Comparison of ENCODE assay signal across 10 cellular contexts in genomic region chr11:35111171-35112055, GRCh38. TPM values are rescaled to one million over a fixed set of nuclear protein-coding genes. Genes with fewer than 3 reads are reported as not detected.
DNase-seq lines count a peak whose midpoint lies in the region; ATAC-seq, FAIRE-seq and TF ChIP-seq lines count a peak whose summit lies in the region.
"Had no signal": no experiment of that assay in that cellular context is flagged by ENCODE, and none has a peak within 500 bp of the region (broad histone marks: within the 10 kb centered on the region; RNA-seq: fewer than 3 reads in every experiment).

No MANE protein-coding gene starts in this region.

- no peaks in the 10 kb centered on the region for H4K20me1 ChIP-seq in IMR-90 (ENCODE audit: insufficient read depth, low read length)
- H4K20me1 ChIP-seq in GM12878 (ENCODE audit: control insufficient read depth, insufficient read depth), result no peaks in the 10 kb centered on the region

- H4K91ac ChIP-seq in IMR-90 (ENCODE audit: insufficient read depth, low read depth, low read length), result peak overlapping the region; percentile 92

- BruUV-seq in IMR-90 (replicated peaks; lab: Mats Ljungman, UMichigan) (no TSS peak), GM12878 (replicated peaks; lab: Mats Ljungman, UMichigan) (no TSS peak)

- intact Hi-C loops in CD14-positive monocyte (cut with micrococcal nuclease), result no loop called here
- intact Hi-C loops in IMR-90 (cut with micrococcal nuclease), result no loop called here
- intact Hi-C loops in GM12878 (cut with micrococcal nuclease; ENCODE audit: unreplicated experiment), result no loop called here

- TF ChIP-seq CTCF in CD14-positive monocyte (IDR thresholded peaks at IDR 0.05), result no peak
- no peak for TF ChIP-seq CTCF in IMR-90 (conservative IDR thresholded peaks at IDR 0.05; ENCODE audit: low read depth, low read length)
- TF ChIP-seq CTCF in GM12878 (IDR thresholded peaks at IDR 0.05 in 2 of 3, conservative IDR thresholded peaks at IDR 0.05 in 1 of 3; ENCODE audit: control insufficient read depth in 2 of 3, extremely low read depth in 1 of 3, insufficient read depth in 1 of 3, low read depth in 3 of 3, low read length in 3 of 3), result no peak
- no peak for TF ChIP-seq CTCF in lung (IDR thresholded peaks at IDR 0.05; ENCODE audit: control extremely low read depth, extremely low read depth)

- peak overlapping the region; percentile 58; the same call in 1 of the 2 replicates for H3K56ac ChIP-seq in IMR-90 (ENCODE audit: extremely low read depth, insufficient read depth, low read length)

- TF ChIP-seq EP300 in GM12878 (IDR thresholded peaks at IDR 0.05; ENCODE audit: borderline replicate concordance in 1 of 2, control insufficient read depth in 1 of 2, low read depth in 2 of 2, low read length in 2 of 2), result no peak

- H3K18ac ChIP-seq in IMR-90 (ENCODE audit: low read depth, low read length), result peak overlapping the region; percentile 58

- DNase-seq in CD14-positive monocyte (ENCODE audit: low spot score) (no peak), IMR-90 (peak; percentile 92), GM12878 (ENCODE audit: low read depth, low spot score) (no peak), lung (ENCODE audit: low spot score) (no peak), 8988T (no peak), GF-D8 (lab: John Stamatoyannopoulos, UW) (no peak)
- DNase-seq: activated naive CD4-positive, alpha-beta T cell treated with anti-CD3 and anti-CD28 coated beads for 36 hours had no signal

- peak overlapping the region; percentile 37 for H2AK9ac ChIP-seq in IMR-90 (replicated peaks; ENCODE audit: low read depth, low read length, poor library complexity)

- H2BK20ac ChIP-seq in IMR-90 (ENCODE audit: low read depth, low read length), result peak overlapping the region; percentile 89

- dilution Hi-C loops in IMR-90 (cut with HindIII; ENCODE audit: low sequenced_read_pairs, unreplicated experiment), result no loop called here

- POLR2A ChIA-PET in IMR-90 (lab: Charles Lee; ENCODE audit: unreplicated experiment) (no interaction called here), GM12878 (lab: Charles Lee) (no interaction called here)

- H3K9me3 Mint-ChIP-seq in CD14-positive monocyte, result peaks cover 4 to 8% (median 6%) of the 10 kb centered on the region in 7 donors

- TF ChIP-seq POLR2A in IMR-90 (IDR thresholded peaks at IDR 0.05; ENCODE audit: low read depth, low read length) (no peak), GM12878 (IDR thresholded peaks at IDR 0.05; ENCODE audit: low read depth, low read length) (no peak)

- H3K4me2 ChIP-seq in IMR-90 (ENCODE audit: low read depth, low read length) (0 out of 2 replicates have a peak overlapping the region, but pooled peaks have one; percentile 3), GM12878 (ENCODE audit: control insufficient read depth, insufficient read depth) (peak overlapping the region; percentile 38; the same call in 1 of the 2 replicates)

- ATAC-seq in IMR-90 (ENCODE audit: low read depth), result peak; percentile 76
- no peak for ATAC-seq in GM12878
- ATAC-seq in lung (ENCODE audit: insufficient read depth, low FRiP score), result peak; percentile 56
- no peak for ATAC-seq in GM18520 (IDR thresholded peaks at IDR 0.05; ENCODE audit: unreplicated experiment)
- ATAC-seq in HG02852 (IDR thresholded peaks at IDR 0.05; ENCODE audit: unreplicated experiment), result no peak

- H2AFZ ChIP-seq in IMR-90 (replicated peaks; ENCODE audit: low read length, poor library complexity), result peak overlapping the region; percentile 78
- no peak overlapping the region; the same call in 1 of the 2 replicates for H2AFZ ChIP-seq in GM12878 (ENCODE audit: control insufficient read depth, low read depth, low read length)

- H4K5ac ChIP-seq in IMR-90 (ENCODE audit: low read depth, low read length), result peak overlapping the region; percentile 42

- H3K4me1 ChIP-seq in IMR-90 (ENCODE audit: control insufficient read depth, insufficient read depth, low read length) (peaks cover 15% of the 10 kb centered on the region), GM12878 (ENCODE audit: control insufficient read depth, insufficient read depth, low read length) (peaks cover 48% of the 10 kb centered on the region), lung (ENCODE audit: control insufficient read depth in 2 of 2, insufficient read depth in 2 of 2, low read length in 2 of 2) (peaks cover 2 to 10% of the 10 kb centered on the region in 2 donors)

- H3K27ac Mint-ChIP-seq in CD14-positive monocyte, result peak overlapping the region; percentile 81 to 94 (median 89)
- H3K27ac Mint-ChIP-seq: activated naive CD4-positive, alpha-beta T cell treated with anti-CD3 and anti-CD28 coated beads for 36 hours had no signal

- no peaks in the 10 kb centered on the region for H3K9me3 ChIP-seq in IMR-90 (ENCODE audit: control insufficient read depth, insufficient read depth, low read length)
- no peaks in the 10 kb centered on the region; the same call in 2 of the 3 replicates for H3K9me3 ChIP-seq in GM12878 (replicated peaks; ENCODE audit: control insufficient read depth, insufficient read depth, low read length)
- no peaks in the 10 kb centered on the region for H3K9me3 ChIP-seq in lung (ENCODE audit: control insufficient read depth in 2 of 2, insufficient read depth in 1 of 2, low read length in 1 of 2)

- peak overlapping the region; percentile 52 to 89; a peak in 3 of 4 replicates for H4K8ac ChIP-seq in IMR-90 (ENCODE audit: low read depth in 2 of 2, low read length in 2 of 2)

- in situ Hi-C loops in IMR-90 (cut with MboI; ENCODE audit: low sequenced_read_pairs) (no loop called here), GM12878 (cut with MboI) (no loop called here)

- SMC1A ChIA-PET in GM12878 (lab: Charles Lee; ENCODE audit: uncharacterized antibody, unreplicated experiment), result interaction anchor here (1.5 kb wide), 1 partner anchor 14 kb away, joined by 5 read pairs; no protein-coding TSS in a partner anchor

- H3K4me3 ChIP-seq in IMR-90 (ENCODE audit: insufficient read depth, low read depth, low read length) (no peak overlapping the region), GM12878 (no peak overlapping the region), lung (no peak overlapping the region)

- peak overlapping the region in 1 of 2 donors; percentile 76 for H3K4me3 Mint-ChIP-seq in CD14-positive monocyte
- H3K4me3 Mint-ChIP-seq: activated naive CD4-positive, alpha-beta T cell treated with anti-CD3 and anti-CD28 coated beads for 36 hours had no signal

- H3K36me3 ChIP-seq in IMR-90 (ENCODE audit: control insufficient read depth, insufficient read depth, low read length) (no peaks in the 10 kb centered on the region), GM12878 (ENCODE audit: control insufficient read depth in 2 of 2, insufficient read depth in 2 of 2, low read length in 1 of 2) (no peaks in the 10 kb centered on the region), lung (ENCODE audit: control insufficient read depth in 2 of 2, insufficient read depth in 2 of 2, low read length in 2 of 2) (no peaks in the 10 kb centered on the region)

- H3K27me3 ChIP-seq in IMR-90 (ENCODE audit: control insufficient read depth, insufficient read depth, low read length), result no peaks in the 10 kb centered on the region
- no peaks in the 10 kb centered on the region for H3K27me3 ChIP-seq in GM12878 (replicated peaks in 1 of 2; ENCODE audit: control insufficient read depth in 2 of 2, insufficient read depth in 2 of 2, low read length in 1 of 2)
- H3K27me3 ChIP-seq in lung (ENCODE audit: control insufficient read depth, insufficient read depth), result no peaks in the 10 kb centered on the region

- RAD21 ChIA-PET in GM12878 (lab: Charles Lee; ENCODE audit: unreplicated experiment), result no interaction called here

- peak overlapping the region; percentile 86 for H2BK120ac ChIP-seq in IMR-90 (ENCODE audit: low read depth, low read length)

- peak overlapping the region; percentile 80 for H2BK5ac ChIP-seq in IMR-90 (ENCODE audit: low read depth, low read length, poor library complexity, severe bottlenecking)

- no CpG with 5 or more reads among the region's 4 CpGs for WGBS in IMR-90 (ENCODE audit: extremely low coverage in 2 of 2, insufficient read length in 1 of 2), 2 experiments
- 97% methylated on average over 4 of the region's 4 CpGs for WGBS in GM12878 (ENCODE audit: insufficient coverage, insufficient replicate concordance, low lambda C conversion rate, missing lambda C conversion rate)
- 66 to 75% methylated on average over 4 of the region's 4 CpGs for WGBS in lung, 2 donors

- H3K27me3 Mint-ChIP-seq in CD14-positive monocyte (ENCODE audit: low read depth in 3 of 3), result no peaks in the 10 kb centered on the region

- H3K79me1 ChIP-seq in IMR-90 (ENCODE audit: low read depth in 1 of 2, low read length in 2 of 2), result peaks cover 0 to 8% of the 10 kb centered on the region in 2 experiments; a peak in 1 of 4 replicates

- H2AK5ac ChIP-seq in IMR-90 (ENCODE audit: low read depth, low read length), result peak overlapping the region; percentile 85

- H2BK15ac ChIP-seq in IMR-90 (ENCODE audit: low read depth, low read length), result peak overlapping the region; percentile 59; the same call in 2 of the 3 replicates

- TF ChIP-seq RAD21 in IMR-90 (IDR thresholded peaks at IDR 0.05; ENCODE audit: low read length) (no peak), GM12878 (IDR thresholded peaks at IDR 0.05; ENCODE audit: insufficient read depth, low read depth, low read length) (no peak)

- H3K9me1 ChIP-seq in IMR-90 (ENCODE audit: insufficient read depth, low read length), result peaks cover 16% of the 10 kb centered on the region

- H3K4me1 Mint-ChIP-seq in CD14-positive monocyte, result peaks cover 54% of the 10 kb centered on the region

- peaks cover 4 to 6% of the 10 kb centered on the region in 2 donors for H3K36me3 Mint-ChIP-seq in CD14-positive monocyte

- no peaks in the 10 kb centered on the region for H3K79me2 ChIP-seq in GM12878 (ENCODE audit: control insufficient read depth, insufficient read depth, low read length)

- H3K23ac ChIP-seq in IMR-90 (ENCODE audit: low read depth, low read length), result peak overlapping the region; percentile 44; the same call in 1 of the 2 replicates

- H3K27ac ChIP-seq in IMR-90 (ENCODE audit: insufficient read depth, low read length) (peak overlapping the region; percentile 29), GM12878 (ENCODE audit: control insufficient read depth, insufficient read depth) (no peak overlapping the region), lung (ENCODE audit: low read depth in 1 of 2, low read length in 1 of 2) (no peak overlapping the region)

- H3K9ac ChIP-seq in IMR-90 (ENCODE audit: low read depth, low read length), result no peak overlapping the region
- no peak overlapping the region for H3K9ac ChIP-seq in GM12878 (ENCODE audit: control insufficient read depth, insufficient read depth, low read length)

- no peak for FAIRE-seq in GM12878 (lab: Jason Lieb, UNC)
- FAIRE-seq: GM18507 had no signal

- peak overlapping the region; percentile 77 for H3K4ac ChIP-seq in IMR-90 (ENCODE audit: low read depth, low read length)

- CTCF ChIA-PET in IMR-90 (lab: Yijun Ruan, JAX) (interaction anchor here (0.5 kb wide), 1 partner anchor 108 kb away, joined by 3 read pairs; no protein-coding TSS in a partner anchor), GM12878 (lab: Yijun Ruan, JAX) (no interaction called here)

- peak overlapping the region; percentile 59 for H3K14ac ChIP-seq in IMR-90 (replicated peaks; ENCODE audit: low read depth, low read length)

RNA-seq across cellular contexts. Expression of gene CD44, which starts 27.6 kb away (rescaled TPM):
- polyA plus RNA-seq in CD14-positive monocyte (100 to 1,000 TPM; 415 to 531 TPM), IMR-90 (2012; rRNA removed) (947 and 1,094 TPM in 2 replicates), GM12878 (2011; rRNA removed) (190 and 193 TPM in 2 replicates), GM12878 (2014; fragmentation: Illumina TruSeq; extraction: Trizol) (264 and 295 TPM in 2 replicates), GM12878 (2014; fragmentation: Nextera tagmentation; extraction: Ambion mirVana) (10 to 100 TPM; 57.1 to 65.3 TPM), GM12878 (2014; rRNA removed) (188 and 201 TPM in 2 replicates), GM12878 (2016; fragmentation: Nextera tagmentation; extraction: Ambion mirVana) (100 to 1,000 TPM in 1 of 2 experiments, 10 to 100 TPM in 1; 95.6 to 108 TPM), lung (100 to 1,000 TPM; 115 to 636 TPM)
- total RNA-seq in IMR-90 (2012; rRNA removed) (341 and 357 TPM in 2 replicates), GM12878 (2014; rRNA removed) (92.1 and 101 TPM in 2 replicates), GM12878 (2014; rRNA removed; fragmentation: Illumina TruSeq; extraction: Trizol) (133 and 148 TPM in 2 replicates), GM12878 (2021) (293 and 295 TPM in 2 replicates), lung (100 to 1,000 TPM; 533 to 556 TPM)
- 502 and 1,091 TPM in 2 replicates for polyA plus RNA-seq in IMR-90 (2012; cell fraction: cytosol; rRNA removed)
- 461 and 652 TPM in 2 replicates for polyA plus RNA-seq in IMR-90 (2012; cell fraction: nucleus; rRNA removed; ENCODE audit: low replicate concordance)
- total RNA-seq in GM12878 (2013; cell fraction: nucleolus; rRNA removed), result 514 and 528 TPM in 2 replicates
- polyA plus RNA-seq in GM12878 (2011; ENCODE audit: low read depth), result 121 TPM
- polyA plus RNA-seq in GM12878 (2011; cell fraction: cytosol; rRNA removed), result 279 and 303 TPM in 2 replicates
- 148 and 190 TPM in 2 replicates for polyA plus RNA-seq in GM12878 (2011; cell fraction: nucleus; rRNA removed)
- polyA plus RNA-seq in GM12878 (2012), result 190 and 271 TPM in 2 replicates
- 318 and 386 TPM in 2 replicates for polyA minus RNA-seq in GM12878 (2011; rRNA and poly(A)+ RNA removed)
- 126 and 137 TPM in 2 replicates for polyA minus RNA-seq in GM12878 (2011; cell fraction: cytosol; rRNA and poly(A)+ RNA removed)
- 179 and 299 TPM in 2 replicates for polyA minus RNA-seq in GM12878 (2011; cell fraction: nucleus; rRNA and poly(A)+ RNA removed)

Comparison
In these comparisons a context has a peak if more than half of its experiments do, and no peak if none do; other contexts are left out.
1. ATAC-seq: peak in IMR-90 (single experiment) and lung (single experiment); none in GM12878 (single experiment), GM18520 (single experiment) and HG02852 (single experiment).